ENCODE assay signal across 27 cellular contexts in genomic region chr15:60903221-60903620, GRCh38.
"Had no signal": no experiment of that assay in that cellular context is flagged by ENCODE, and none has a peak within 500 bp of the region (broad histone marks: within the 10 kb centered on the region; RNA-seq: fewer than 3 reads in every experiment).

No MANE protein-coding gene starts in this region.

- H3K27me3 Mint-ChIP-seq: stimulated activated naive CD8-positive, alpha-beta T cell treated with anti-CD3 and anti-CD28 coated beads, Interleukin-15, Interleukin-2, amounts not matched to agents 100 ng/mL and 50 ng/mL, for 24 hours had no signal

- FAIRE-seq: small intestine, urothelium cell line had no signal

- H3K27ac Mint-ChIP-seq: natural killer cell; neural progenitor cell; progenitor cell of endocrine pancreas; stimulated activated effector memory CD8-positive, alpha-beta T cell treated with anti-CD3 and anti-CD28 coated beads, Interleukin-12 subunit alpha, Interleukin-12 subunit beta, amount 100 ng/mL, for 72 hours; stimulated activated naive B cell treated with anti-CD40 and anti-IgM and Interleukin-4, amounts not matched to agents 10 μg/mL and 1 μg/mL and 100 μg/mL, for 72 hours; stimulated activated naive CD8-positive, alpha-beta T cell treated with anti-CD3 and anti-CD28 coated beads, Interleukin-15, Interleukin-2, amounts not matched to agents 100 ng/mL and 50 ng/mL, for 24 hours had no signal

- H3K9me3 ChIP-seq: ovary, psoas muscle, right lobe of liver, sigmoid colon, stomach, thoracic aorta, thyroid gland, tibial nerve, upper lobe of left lung had no signal

- H3K36me3 Mint-ChIP-seq: natural killer cell; neural progenitor cell; stimulated activated effector memory CD8-positive, alpha-beta T cell treated with anti-CD3 and anti-CD28 coated beads, Interleukin-12 subunit alpha, Interleukin-12 subunit beta, amount 100 ng/mL, for 72 hours; stimulated activated naive B cell treated with anti-CD40 and anti-IgM and Interleukin-4, amounts not matched to agents 10 μg/mL and 1 μg/mL and 100 μg/mL, for 72 hours had no signal

- H3K4me3 Mint-ChIP-seq: natural killer cell; nephron; neural progenitor cell; stimulated activated effector memory CD8-positive, alpha-beta T cell treated with anti-CD3 and anti-CD28 coated beads, Interleukin-12 subunit alpha, Interleukin-12 subunit beta, amount 100 ng/mL, for 72 hours; stimulated activated naive B cell treated with anti-CD40 and anti-IgM and Interleukin-4, amounts not matched to agents 10 μg/mL and 1 μg/mL and 100 μg/mL, for 72 hours; stimulated activated naive CD8-positive, alpha-beta T cell treated with anti-CD3 and anti-CD28 coated beads, Interleukin-15, Interleukin-2, amounts not matched to agents 100 ng/mL and 50 ng/mL, for 24 hours had no signal

- DNase-seq: natural killer cell; occipital lobe; ovary; posterior cingulate gyrus; psoas muscle; right cardiac atrium; right lobe of liver; sigmoid colon; small intestine; stimulated activated CD4-positive, alpha-beta T cell treated with anti-CD3 and anti-CD28 coated beads, Interleukin-15, amount 100 ng/mL, for 24 hours; stimulated activated CD4-positive, alpha-beta T cell treated with anti-CD3 and anti-CD28 coated beads, Interleukin-2, amount 100 ng/mL, for 24 hours; stimulated activated CD4-positive, alpha-beta T cell treated with anti-CD3 and anti-CD28 coated beads, Interleukin-2, amount 100 ng/mL, for 48 hours; stimulated activated CD4-positive, alpha-beta T cell treated with anti-CD3 and anti-CD28 coated beads, Interleukin-4, amount 100 ng/mL, for 24 hours; stimulated activated naive B cell treated with anti-CD40 and anti-IgM and Interleukin-4, amounts not matched to agents 10 μg/mL and 1 μg/mL and 100 μg/mL, for 72 hours; stimulated activated naive CD4-positive, alpha-beta T cell treated with Interleukin-2 at 50 U/mL for 16 hours; stomach; thyroid gland; trophoblast cell; upper lobe of left lung had no signal

- ATAC-seq: natural killer cell; psoas muscle; right cardiac atrium; right lobe of liver; stimulated activated effector memory CD8-positive, alpha-beta T cell treated with anti-CD3 and anti-CD28 coated beads, Interleukin-12 subunit alpha, Interleukin-12 subunit beta, amount 100 ng/mL, for 72 hours; stimulated activated naive B cell treated with anti-CD40 and anti-IgM and Interleukin-4, amounts not matched to agents 10 μg/mL and 1 μg/mL and 100 μg/mL, for 72 hours had no signal
